Comparison of ENCODE assay signal across 7 cellular contexts in genomic region chr16:16570055-16570454, GRCh38.
DNase-seq lines count a peak whose midpoint lies in the region; ATAC-seq and TF ChIP-seq lines count a peak whose summit lies in the region.
"Not testable (repeated sequence)": the region's sequence is repeated elsewhere in the genome, so short reads cannot be mapped to it uniquely, and the experiment has no call there.

No MANE protein-coding gene starts in this region.

- not testable (repeated sequence) for ATAC-seq in body of pancreas
- ATAC-seq in right lobe of liver: peak; percentile 68 to 76 (median 73)

- not testable (repeated sequence) for H3K4me1 ChIP-seq in body of pancreas, right lobe of liver

- H3K4me3 ChIP-seq in body of pancreas, right lobe of liver: not testable (repeated sequence)

- not testable (repeated sequence) for TF ChIP-seq POLR2A in body of pancreas (IDR thresholded peaks at IDR 0.05); right lobe of liver (IDR thresholded peaks at IDR 0.05)

- intact Hi-C loops in body of pancreas (cut with DNase I); right lobe of liver (cut with DNase I): not testable (repeated sequence)

- DNase-seq in DMS 273 (lab: John Stamatoyannopoulos, UW; ENCODE audit: unreplicated experiment) (peak; percentile 69), HUDEP-2 (lab: John Stamatoyannopoulos, UW; ENCODE audit: unreplicated experiment in 76 of 76) (peak in 63 of 76 experiments; percentile 1 to 65 (median 40)), NCI-H1694 treated with DMSO at 0.1 percent for 48 hours (lab: John Stamatoyannopoulos, UW) (peak; percentile 8), NCI-H2171 treated with DMSO at 0.1 percent for 48 hours (lab: John Stamatoyannopoulos, UW) (peak; percentile 84), NOMO-1 treated with DMSO at 0.1 percent for 48 hours (lab: John Stamatoyannopoulos, UW; ENCODE audit: unreplicated experiment) (peak; percentile 39), body of pancreas (peak in 3 of 4 donors; percentile 15 to 49 (median 20)), right lobe of liver (peak in 2 of 3 donors; percentile 23 to 54)

- H3K9me3 ChIP-seq in body of pancreas, right lobe of liver: not testable (repeated sequence)

- not testable (repeated sequence) for H3K27ac ChIP-seq in body of pancreas, right lobe of liver

- TF ChIP-seq CTCF in body of pancreas (IDR thresholded peaks at IDR 0.05); right lobe of liver (IDR thresholded peaks at IDR 0.05): not testable (repeated sequence)

- not testable (repeated sequence) for H3K27me3 ChIP-seq in body of pancreas, right lobe of liver

- 4 to 9% methylated on average over 5 of the region's 5 CpGs for WGBS in body of pancreas, 2 donors
- 3% methylated on average over 5 of the region's 5 CpGs for WGBS in right lobe of liver (ENCODE audit: insufficient coverage, low coverage, low lambda C conversion rate, missing lambda C conversion rate)

- not testable (repeated sequence) for H3K36me3 ChIP-seq in body of pancreas (replicated peaks in 1 of 2; ENCODE audit: insufficient read depth in 1 of 2, low read depth in 2 of 2); right lobe of liver

Comparison
In these comparisons a context has a peak if more than half of its experiments do, and no peak if none do; other contexts are left out.
1. DNase-seq: peak in every context shown above with its lines; median percentile 84 in NCI-H2171 treated with DMSO at 0.1 percent for 48 hours; 69 in DMS 273; 40 in HUDEP-2; 39 in NOMO-1 treated with DMSO at 0.1 percent for 48 hours; 38 in right lobe of liver; 20 in body of pancreas; 8 in NCI-H1694 treated with DMSO at 0.1 percent for 48 hours.